Comparison of ENCODE assay signal across 19 cellular contexts in the genomic region with DNA sequence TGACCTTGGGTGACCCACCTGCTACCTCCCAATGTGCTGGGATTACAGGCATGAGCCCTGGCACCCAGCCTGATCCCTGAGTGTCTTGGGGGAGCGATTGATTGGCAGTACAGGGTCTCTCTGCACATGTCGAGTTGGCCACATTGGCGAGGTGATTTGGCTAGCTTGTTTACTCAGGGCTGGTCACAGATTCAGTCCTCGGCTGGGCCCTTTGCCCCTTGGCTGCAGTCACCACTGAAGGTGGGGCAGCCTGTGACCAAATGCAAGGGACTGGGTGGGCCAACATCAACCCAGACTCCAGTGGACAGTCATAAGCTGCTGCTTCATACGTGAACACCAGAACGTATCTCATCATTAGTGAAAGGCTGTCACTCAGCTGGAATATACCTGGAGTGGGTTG.
DNase-seq lines count a peak whose midpoint lies in the region; FAIRE-seq and TF ChIP-seq lines count a peak whose summit lies in the region.
"Had no signal": no experiment of that assay in that cellular context is flagged by ENCODE, and none has a peak within 500 bp of the region (broad histone marks: within the 10 kb centered on the region; RNA-seq: fewer than 3 reads in every experiment).

No MANE protein-coding gene starts in this region.

- H3K36me3 Mint-ChIP-seq in nephron progenitor cell (ENCODE audit: low read depth): peaks cover 81% of the 10 kb centered on the region
- H3K36me3 Mint-ChIP-seq in CD14-positive monocyte: peaks cover 7 to 32% of the 10 kb centered on the region in 2 donors

- no peaks in the 10 kb centered on the region for H3K27me3 Mint-ChIP-seq in nephron progenitor cell (ENCODE audit: low read depth, poor library complexity)
- peaks cover 1 to 3% (median 3%) of the 10 kb centered on the region in 3 donors for H3K27me3 Mint-ChIP-seq in CD14-positive monocyte (ENCODE audit: low read depth in 3 of 3)

- H3K27me3 ChIP-seq in skeletal muscle tissue (ENCODE audit: control insufficient read depth in 3 of 3, insufficient read depth in 3 of 3, low read length in 3 of 3): no peaks in the 10 kb centered on the region

- no peak overlapping the region for H3K9ac ChIP-seq in skeletal muscle tissue (ENCODE audit: low read depth in 1 of 3, low read length in 3 of 3)

- H3K4me1 ChIP-seq in skeletal muscle tissue (ENCODE audit: control insufficient read depth in 3 of 3, insufficient read depth in 3 of 3, low read length in 3 of 3): peaks cover 8 to 10% (median 8%) of the 10 kb centered on the region in 3 donors

- intact Hi-C loops in CD14-positive monocyte (cut with micrococcal nuclease): no loop called here

- peaks cover 32 to 41% (median 36%) of the 10 kb centered on the region in 3 donors for H3K36me3 ChIP-seq in skeletal muscle tissue (ENCODE audit: control insufficient read depth in 3 of 3, insufficient read depth in 3 of 3, low read length in 3 of 3)

- peak overlapping the region; percentile 62 for H3K27ac Mint-ChIP-seq in nephron progenitor cell
- H3K27ac Mint-ChIP-seq in CD14-positive monocyte: no peak overlapping the region
- H3K27ac Mint-ChIP-seq: CD4-positive, alpha-beta T cell had no signal

- TF ChIP-seq CTCF in D721Med (IDR thresholded peaks at IDR 0.05; ENCODE audit: insufficient read depth, missing control alignments) (no peak), nephron progenitor cell (IDR thresholded peaks at IDR 0.05) (no peak), CD14-positive monocyte (IDR thresholded peaks at IDR 0.05) (no peak)

- H3K27ac ChIP-seq in caudate nucleus (ENCODE audit: low read depth, low read length) (peak overlapping the region; percentile 2), skeletal muscle tissue (ENCODE audit: low read depth, low read length) (peak overlapping the region; percentile 8)

- H3K4me3 Mint-ChIP-seq in nephron progenitor cell: no peak overlapping the region
- no peak overlapping the region for H3K4me3 Mint-ChIP-seq in CD14-positive monocyte
- H3K4me3 Mint-ChIP-seq: CD4-positive, alpha-beta T cell had no signal

- DNase-seq in D721Med (ENCODE audit: insufficient read length, low spot score) (no peak), caudate nucleus (lab: John Stamatoyannopoulos, UW) (no peak), nephron progenitor cell (no peak), CD14-positive monocyte (ENCODE audit: low spot score) (no peak), GF-D8 (lab: John Stamatoyannopoulos, UW) (no peak), COLO668 (lab: John Stamatoyannopoulos, UW; ENCODE audit: unreplicated experiment) (no peak)
- DNase-seq in activated CD8-positive, alpha-beta memory T cell treated with anti-CD3 and anti-CD28 coated beads for 24 hours: no peak
- DNase-seq: CD4-positive, alpha-beta T cell; EL; H7; KBM-7; NCI-H1092 treated with DMSO at 0.1 percent for 48 hours; NCI-H2029 treated with DMSO at 0.1 percent for 48 hours; NCI-H2171; NCI-H345; NCI-H524; NCI-H82; SIG-M5 had no signal

- H3K9me3 Mint-ChIP-seq in nephron progenitor cell (no peaks in the 10 kb centered on the region), CD14-positive monocyte (no peaks in the 10 kb centered on the region)
- H3K9me3 Mint-ChIP-seq: CD4-positive, alpha-beta T cell had no signal

- H3K4me1 Mint-ChIP-seq in nephron progenitor cell: peaks cover 3% of the 10 kb centered on the region
- H3K4me1 Mint-ChIP-seq in CD14-positive monocyte: peaks cover 15% of the 10 kb centered on the region

- H3K4me3 ChIP-seq in skeletal muscle tissue (ENCODE audit: low read length in 3 of 3): no peak overlapping the region

- H3K9me3 ChIP-seq in skeletal muscle tissue (ENCODE audit: control insufficient read depth in 3 of 3, low read length in 3 of 3): no peaks in the 10 kb centered on the region

- FAIRE-seq in D721Med (lab: Jason Lieb, UNC): peak; percentile 25
